17 cellular contexts compared by ENCODE assay signal in genomic region chr15:44813231-44813630, GRCh38.
DNase-seq lines count a peak whose midpoint lies in the region; ATAC-seq, FAIRE-seq and TF ChIP-seq lines count a peak whose summit lies in the region.
"Had no signal": no experiment of that assay in that cellular context is flagged by ENCODE, and none has a peak within 500 bp of the region (broad histone marks: within the 10 kb centered on the region; RNA-seq: fewer than 3 reads in every experiment).

No MANE protein-coding gene starts in this region.

- no peak for TF ChIP-seq CTCF in ascending aorta (IDR thresholded peaks at IDR 0.05)

- intact Hi-C loops in ascending aorta (cut with DNase I) = no loop called here

- peaks cover 2% of the 10 kb centered on the region for H3K27me3 Mint-ChIP-seq in memory B cell

- H3K4me1 ChIP-seq in ascending aorta = no peaks in the 10 kb centered on the region
- H3K4me1 ChIP-seq: thyroid gland had no signal

- H3K9me3 ChIP-seq in ascending aorta = no peaks in the 10 kb centered on the region
- H3K9me3 ChIP-seq: SK-N-SH, thyroid gland had no signal

- FAIRE-seq in GM12892 (lab: Jason Lieb, UNC) (peak; percentile 83), RCC 7860 (lab: Jason Lieb, UNC) (no peak)

- H3K4me3 Mint-ChIP-seq in memory B cell = no peak overlapping the region
- H3K4me3 Mint-ChIP-seq: brain, nephron had no signal

- H3K9me3 Mint-ChIP-seq in memory B cell = no peaks in the 10 kb centered on the region
- H3K9me3 Mint-ChIP-seq in activated naive CD4-positive, alpha-beta T cell treated with anti-CD3 and anti-CD28 coated beads, Interleukin-2, amount 50 U/mL, for 72 hours = no peaks in the 10 kb centered on the region
- H3K9me3 Mint-ChIP-seq: nephron had no signal

- H3K36me3 ChIP-seq in ascending aorta = no peaks in the 10 kb centered on the region
- H3K36me3 ChIP-seq: thyroid gland had no signal

- H3K27ac ChIP-seq in ascending aorta = no peak overlapping the region
- H3K27ac ChIP-seq: thyroid gland had no signal

- H3K36me3 Mint-ChIP-seq in memory B cell = no peaks in the 10 kb centered on the region
- no peaks in the 10 kb centered on the region for H3K36me3 Mint-ChIP-seq in activated naive CD4-positive, alpha-beta T cell treated with anti-CD3 and anti-CD28 coated beads, Interleukin-2, amount 50 U/mL, for 72 hours
- H3K36me3 Mint-ChIP-seq: brain had no signal

- TF ChIP-seq POLR2A in GM12892 (IDR thresholded peaks at IDR 0.05; ENCODE audit: low read depth, low read length) = no peak

- peak; percentile 37 for DNase-seq in NCI-H345 (lab: John Stamatoyannopoulos, UW)
- DNase-seq in NCI-H345 treated with DMSO at 0.1 percent for 48 hours (lab: John Stamatoyannopoulos, UW; ENCODE audit: unreplicated experiment) = no peak
- no peak for DNase-seq in GM12892 (ENCODE audit: insufficient read length)
- peak; percentile 37 for DNase-seq in SW480 (ENCODE audit: low spot score)
- no peak for DNase-seq in memory B cell (ENCODE audit: low spot score in 2 of 2)
- DNase-seq in ascending aorta (ENCODE audit: low spot score in 2 of 2) = no peak
- no peak for DNase-seq in activated naive CD4-positive, alpha-beta T cell treated with anti-CD3 and anti-CD28 coated beads, Interleukin-2, amount 50 U/mL, for 72 hours (ENCODE audit: low spot score in 2 of 2)
- no peak for DNase-seq in RCC 7860 (ENCODE audit: low spot score)
- DNase-seq: activated gamma-delta T cell treated with Interleukin-2 at 50 U/mL for 16 hours, Karpas-422, left cardiac atrium, NCI-H1930, SK-N-SH had no signal

- ATAC-seq in memory B cell (ENCODE audit: low read depth) = peak; percentile 27
- ATAC-seq in activated naive CD4-positive, alpha-beta T cell treated with anti-CD3 and anti-CD28 coated beads, Interleukin-2, amount 50 U/mL, for 72 hours = no peak

- H3K4me3 ChIP-seq in ascending aorta = no peak overlapping the region
- H3K4me3 ChIP-seq: hepatocyte, thyroid gland had no signal

- no peak overlapping the region for H3K27ac Mint-ChIP-seq in memory B cell
- no peak overlapping the region for H3K27ac Mint-ChIP-seq in activated naive CD4-positive, alpha-beta T cell treated with anti-CD3 and anti-CD28 coated beads, Interleukin-2, amount 50 U/mL, for 72 hours
- H3K27ac Mint-ChIP-seq: nephron had no signal

- no peaks in the 10 kb centered on the region for H3K27me3 ChIP-seq in ascending aorta
- H3K27me3 ChIP-seq: hepatocyte, thyroid gland had no signal

- H3K4me1 Mint-ChIP-seq in memory B cell = peaks cover 7% of the 10 kb centered on the region
- H3K4me1 Mint-ChIP-seq: nephron had no signal

Comparison
In these comparisons a context has a peak if more than half of its experiments do, and no peak if none do; other contexts are left out.
1. DNase-seq: peak in NCI-H345 (single experiment) and SW480 (single experiment); none in NCI-H345 treated with DMSO at 0.1 percent for 48 hours (single experiment), GM12892 (single experiment), memory B cell (0 of 2), ascending aorta (0 of 2), activated naive CD4-positive, alpha-beta T cell treated with anti-CD3 and anti-CD28 coated beads, Interleukin-2, amount 50 U/mL, for 72 hours (0 of 2) and RCC 7860 (single experiment).